ENCODE assay signal across 9 cellular contexts in genomic region chr11:2166091-2166851, GRCh38. TPM values are rescaled to one million over a fixed set of nuclear protein-coding genes. Genes with fewer than 3 reads are reported as not detected.
DNase-seq lines count a peak whose midpoint lies in the region; ATAC-seq lines count a peak whose summit lies in the region.
"Had no signal": no experiment of that assay in that cellular context is flagged by ENCODE, and none has a peak within 500 bp of the region (broad histone marks: within the 10 kb centered on the region; RNA-seq: fewer than 3 reads in every experiment).

No MANE protein-coding gene starts in this region.

- no peaks in the 10 kb centered on the region for H3K36me3 Mint-ChIP-seq in T-helper 2 cell treated with Interferon-gamma antibody and Interleukin-4, amounts not matched to agents 5 μg/mL and 100 μg/mL, for 36 hours (ENCODE audit: low read depth)
- no peaks in the 10 kb centered on the region for H3K36me3 Mint-ChIP-seq in activated CD4-positive, alpha-beta memory T cell treated with anti-CD3 and anti-CD28 coated beads for 36 hours

- H3K4me1 Mint-ChIP-seq in T-helper 2 cell treated with Interferon-gamma antibody and Interleukin-4, amounts not matched to agents 5 μg/mL and 100 μg/mL, for 36 hours (ENCODE audit: low read depth): no peaks in the 10 kb centered on the region
- H3K4me1 Mint-ChIP-seq in activated CD4-positive, alpha-beta memory T cell treated with anti-CD3 and anti-CD28 coated beads for 36 hours (ENCODE audit: low read depth): no peaks in the 10 kb centered on the region

- no peaks in the 10 kb centered on the region for H3K9me3 Mint-ChIP-seq in T-helper 2 cell treated with Interferon-gamma antibody and Interleukin-4, amounts not matched to agents 5 μg/mL and 100 μg/mL, for 36 hours
- no peaks in the 10 kb centered on the region for H3K9me3 Mint-ChIP-seq in activated CD4-positive, alpha-beta memory T cell treated with anti-CD3 and anti-CD28 coated beads for 36 hours

- H3K27me3 Mint-ChIP-seq in T-helper 2 cell treated with Interferon-gamma antibody and Interleukin-4, amounts not matched to agents 5 μg/mL and 100 μg/mL, for 36 hours (ENCODE audit: low read depth): no peaks in the 10 kb centered on the region
- peaks cover 7% of the 10 kb centered on the region for H3K27me3 Mint-ChIP-seq in activated CD4-positive, alpha-beta memory T cell treated with anti-CD3 and anti-CD28 coated beads for 36 hours

- POLR2A ChIA-PET in activated CD4-positive, alpha-beta memory T cell treated with anti-CD3 and anti-CD28 coated beads for 36 hours (lab: Charles Lee): no interaction called here

- H3K4me3 Mint-ChIP-seq in T-helper 2 cell treated with Interferon-gamma antibody and Interleukin-4, amounts not matched to agents 5 μg/mL and 100 μg/mL, for 36 hours: no peak overlapping the region
- H3K4me3 Mint-ChIP-seq in activated CD4-positive, alpha-beta memory T cell treated with anti-CD3 and anti-CD28 coated beads for 36 hours: no peak overlapping the region

- peaks cover 5% of the 10 kb centered on the region for H3K27me3 ChIP-seq in rectal smooth muscle tissue (ENCODE audit: control insufficient read depth, insufficient read depth, low read length)

- H3K4me3 ChIP-seq in rectal smooth muscle tissue (ENCODE audit: low read length): peak overlapping the region; percentile 21

- no peaks in the 10 kb centered on the region for H3K4me1 ChIP-seq in rectal smooth muscle tissue (ENCODE audit: control insufficient read depth, insufficient read depth, low read length)

- no peak overlapping the region for H3K9ac ChIP-seq in rectal smooth muscle tissue (ENCODE audit: low read length)

- intact Hi-C loops in activated CD4-positive, alpha-beta memory T cell treated with anti-CD3 and anti-CD28 coated beads for 36 hours (cut with micrococcal nuclease): loop anchor here (1.0 kb wide), 1 partner anchor 254 kb away; no protein-coding TSS in a partner anchor

- H3K27ac Mint-ChIP-seq in T-helper 2 cell treated with Interferon-gamma antibody and Interleukin-4, amounts not matched to agents 5 μg/mL and 100 μg/mL, for 36 hours: no peak overlapping the region
- H3K27ac Mint-ChIP-seq in activated CD4-positive, alpha-beta memory T cell treated with anti-CD3 and anti-CD28 coated beads for 36 hours: no peak overlapping the region

- H3K27ac ChIP-seq in rectal smooth muscle tissue (ENCODE audit: low read depth, low read length): no peak overlapping the region
- H3K27ac ChIP-seq: skin epidermis had no signal

- no peaks in the 10 kb centered on the region for H3K36me3 ChIP-seq in rectal smooth muscle tissue (ENCODE audit: control insufficient read depth, insufficient read depth, low read length)

- CTCF ChIA-PET in activated CD4-positive, alpha-beta memory T cell treated with anti-CD3 and anti-CD28 coated beads for 36 hours (lab: Charles Lee): interaction anchor here (0.6 to 4.6 kb wide), 5 partner anchors 15 to 330 kb away, joined by 3 to 41 read pairs (median 3); no protein-coding TSS in a partner anchor

- ATAC-seq in esophagus mucosa: peak; percentile 14

- DNase-seq in T-helper 2 cell (peak in 3 of 5 experiments; percentile 14 to 27 (median 22)), COR-L47 (lab: John Stamatoyannopoulos, UW) (no peak), amniotic stem cell (lab: John Stamatoyannopoulos, UW) (no peak), cerebellar nuclear complex (lab: John Stamatoyannopoulos, UW) (no peak)
- no peak for DNase-seq in T-helper 2 cell treated with Interferon-gamma antibody and Interleukin-4, amounts not matched to agents 5 μg/mL and 100 μg/mL, for 36 hours (ENCODE audit: low spot score)
- peak; percentile 56 for DNase-seq in activated CD4-positive, alpha-beta memory T cell treated with anti-CD3 and anti-CD28 coated beads for 36 hours

RNA-seq across cellular contexts. Expression of gene INS, which starts 5.3 kb away (rescaled TPM):
- not detected for total RNA-seq in activated CD4-positive, alpha-beta memory T cell treated with anti-CD3 and anti-CD28 coated beads for 36 hours
- not detected for total RNA-seq in esophagus mucosa

RNA-seq across cellular contexts. Expression of gene TH, which starts 5.3 kb away (rescaled TPM):
- not detected for total RNA-seq in activated CD4-positive, alpha-beta memory T cell treated with anti-CD3 and anti-CD28 coated beads for 36 hours
- 0.40 TPM for total RNA-seq in esophagus mucosa

RNA-seq across cellular contexts. Expression of gene IGF2, which starts 27.1 kb away (rescaled TPM):
- 10 to 100 TPM; 26.5 to 27.0 TPM for total RNA-seq in activated CD4-positive, alpha-beta memory T cell treated with anti-CD3 and anti-CD28 coated beads for 36 hours
- 1.6 TPM for total RNA-seq in esophagus mucosa

Comparison
In these comparisons a context has a peak if more than half of its experiments do, and no peak if none do; other contexts are left out.
1. DNase-seq: peak in T-helper 2 cell (3 of 5) and activated CD4-positive, alpha-beta memory T cell treated with anti-CD3 and anti-CD28 coated beads for 36 hours (single experiment); none in T-helper 2 cell treated with Interferon-gamma antibody and Interleukin-4, amounts not matched to agents 5 μg/mL and 100 μg/mL, for 36 hours (single experiment), COR-L47 (single experiment), amniotic stem cell (single experiment) and cerebellar nuclear complex (0 of 2).
2. RNA of gene IGF2, which starts 27.1 kb away (total RNA-seq): 26.5 to 27.0 TPM in activated CD4-positive, alpha-beta memory T cell treated with anti-CD3 and anti-CD28 coated beads for 36 hours; 1.6 TPM in esophagus mucosa (single experiment); every median in the first group is over 10 times any median in the second.